Comparison of ENCODE assay signal across 10 cellular contexts in the genomic region with DNA sequence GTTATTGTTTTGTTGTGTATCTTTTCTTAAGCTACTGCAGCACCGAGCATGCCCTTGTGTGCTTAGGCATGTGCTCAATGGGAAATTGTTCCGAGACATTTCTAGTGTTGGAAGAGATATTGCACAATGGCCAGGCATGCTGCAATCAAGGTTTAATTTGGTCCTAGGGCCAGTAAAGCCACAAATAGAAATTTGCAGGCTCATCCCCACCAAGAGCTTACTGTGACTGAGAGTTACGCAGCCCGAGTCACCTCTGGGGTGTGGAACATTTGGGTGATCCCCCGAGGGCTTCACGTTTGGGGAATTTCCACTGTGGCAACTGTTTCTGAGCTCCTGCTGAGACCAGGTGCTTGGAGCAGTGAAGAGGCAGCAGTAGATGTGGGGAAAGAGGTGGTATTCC.
A peak's percentile ranks its signal among the peaks of the same experiment; 100 is the strongest.
DNase-seq lines count a peak whose midpoint lies in the region; ATAC-seq and TF ChIP-seq lines count a peak whose summit lies in the region.
"Had no signal": no experiment of that assay in that cellular context is flagged by ENCODE, and none has a peak within 500 bp of the region (broad histone marks: within the 10 kb centered on the region; RNA-seq: fewer than 3 reads in every experiment).

No MANE protein-coding gene starts in this region.

- H3K9me3 ChIP-seq in OCI-LY1 (ENCODE audit: low read length) (no peaks in the 10 kb centered on the region), skeletal muscle tissue (ENCODE audit: control insufficient read depth in 3 of 3, low read length in 3 of 3) (no peaks in the 10 kb centered on the region)
- no peaks in the 10 kb centered on the region for H3K9me3 ChIP-seq in effector memory CD4-positive, alpha-beta T cell (ENCODE audit: control insufficient read depth, low read length)

- H3K27me3 ChIP-seq in OCI-LY1 (ENCODE audit: insufficient read depth, low read length) (no peaks in the 10 kb centered on the region), skeletal muscle tissue (ENCODE audit: control insufficient read depth in 3 of 3, insufficient read depth in 3 of 3, low read length in 3 of 3) (no peaks in the 10 kb centered on the region)
- no peaks in the 10 kb centered on the region for H3K27me3 ChIP-seq in effector memory CD4-positive, alpha-beta T cell (replicated peaks; ENCODE audit: control insufficient read depth, insufficient read depth, low read length, poor library complexity, severe bottlenecking)
- H3K27me3 ChIP-seq: hepatocyte had no signal

- no peaks in the 10 kb centered on the region for H3F3A ChIP-seq in OCI-LY1 (ENCODE audit: insufficient read depth, low read length)

- H3K9me3 Mint-ChIP-seq in glutamatergic neuron (ENCODE audit: unreplicated experiment) = no peaks in the 10 kb centered on the region

- H3K36me3 Mint-ChIP-seq in glutamatergic neuron (ENCODE audit: unreplicated experiment) = peaks cover 5% of the 10 kb centered on the region

- H2AFZ ChIP-seq in OCI-LY1 (ENCODE audit: low read length) = no peak overlapping the region
- H2AFZ ChIP-seq: hepatocyte had no signal

- no peak overlapping the region for H3K4me3 Mint-ChIP-seq in glutamatergic neuron (ENCODE audit: unreplicated experiment)

- H3K27ac ChIP-seq in OCI-LY1 (ENCODE audit: low read depth, low read length, poor library complexity, severe bottlenecking) = peak overlapping the region; percentile 69
- peak overlapping the region; percentile 55 for H3K27ac ChIP-seq in effector memory CD4-positive, alpha-beta T cell (ENCODE audit: insufficient read depth, low read length, poor library complexity, severe bottlenecking)
- H3K27ac ChIP-seq in skeletal muscle tissue (ENCODE audit: low read depth, low read length) = peak overlapping the region; percentile 79
- H3K27ac ChIP-seq: hepatocyte had no signal

- no peak overlapping the region for H3K27ac Mint-ChIP-seq in glutamatergic neuron (ENCODE audit: unreplicated experiment)

- ATAC-seq in GM18868 (IDR thresholded peaks at IDR 0.05; ENCODE audit: unreplicated experiment) (peak; percentile 51), HG02981 (IDR thresholded peaks at IDR 0.05; ENCODE audit: unreplicated experiment) (no peak)

- no peak overlapping the region for H3K4me2 ChIP-seq in OCI-LY1 (ENCODE audit: low read length)
- H3K4me2 ChIP-seq: hepatocyte had no signal

- no peaks in the 10 kb centered on the region for H4K20me1 ChIP-seq in OCI-LY1 (ENCODE audit: insufficient read depth, low read length)

- no peaks in the 10 kb centered on the region for H3K4me1 Mint-ChIP-seq in glutamatergic neuron (ENCODE audit: low read depth, unreplicated experiment)

- H3K4me1 ChIP-seq in OCI-LY1 (ENCODE audit: insufficient read depth, low read length, severe bottlenecking) (peaks cover 54% of the 10 kb centered on the region), skeletal muscle tissue (ENCODE audit: control insufficient read depth in 3 of 3, insufficient read depth in 3 of 3, low read length in 3 of 3) (peaks cover 24 to 27% (median 26%) of the 10 kb centered on the region in 3 donors)
- peaks cover 53% of the 10 kb centered on the region for H3K4me1 ChIP-seq in effector memory CD4-positive, alpha-beta T cell (ENCODE audit: control insufficient read depth, insufficient read depth, low read length, poor library complexity, severe bottlenecking)

- no peak for DNase-seq in effector memory CD4-positive, alpha-beta T cell
- DNase-seq in ACHN (no peak), glutamatergic neuron (no peak), 8988T (no peak)
- DNase-seq: NCI-H748 treated with DMSO at 0.1 percent for 48 hours had no signal

- H3K36me3 ChIP-seq in OCI-LY1 (ENCODE audit: insufficient read depth, low read length) (no peaks in the 10 kb centered on the region; the same call in 1 of the 2 replicates), skeletal muscle tissue (ENCODE audit: control insufficient read depth in 3 of 3, insufficient read depth in 3 of 3, low read length in 3 of 3) (no peaks in the 10 kb centered on the region)
- no peaks in the 10 kb centered on the region for H3K36me3 ChIP-seq in effector memory CD4-positive, alpha-beta T cell (ENCODE audit: control insufficient read depth, insufficient read depth, low read length)

- H3K4me3 ChIP-seq in OCI-LY1 (ENCODE audit: low read depth, low read length, poor library complexity, severe bottlenecking) (no peak overlapping the region), skeletal muscle tissue (ENCODE audit: low read length in 3 of 3) (peak overlapping the region in 1 of 3 donors; percentile 40)
- no peak overlapping the region for H3K4me3 ChIP-seq in effector memory CD4-positive, alpha-beta T cell (ENCODE audit: insufficient read depth, low read depth, low read length, poor library complexity, severe bottlenecking)
- H3K4me3 ChIP-seq: hepatocyte had no signal

- H3K9ac ChIP-seq in OCI-LY1 (ENCODE audit: low read length) (no peak overlapping the region), skeletal muscle tissue (ENCODE audit: low read depth in 1 of 3, low read length in 3 of 3) (no peak overlapping the region)

- in situ Hi-C loops in ACHN (cut with HindIII; ENCODE audit: low pct_ligation_motif_present, low pct_unique_long_range_greater_than_20kb, low sequenced_read_pairs) = no loop called here

- peaks cover 2% of the 10 kb centered on the region for H3K27me3 Mint-ChIP-seq in glutamatergic neuron (ENCODE audit: unreplicated experiment)

- no peak for TF ChIP-seq CTCF in OCI-LY1 (IDR thresholded peaks at IDR 0.05; ENCODE audit: low read length)
- no peak for TF ChIP-seq CTCF in glutamatergic neuron (IDR thresholded peaks at IDR 0.05; ENCODE audit: partially characterized antibody, unreplicated experiment)

- H3K9me2 ChIP-seq in OCI-LY1 (ENCODE audit: low read depth, low read length) = no peaks in the 10 kb centered on the region

- H3K79me2 ChIP-seq in OCI-LY1 (ENCODE audit: insufficient read depth, low read length) = no peaks in the 10 kb centered on the region
- H3K79me2 ChIP-seq: hepatocyte had no signal
